8 cellular contexts compared by ENCODE assay signal in genomic region chr17:45740553-45741330, GRCh38. TPM values are rescaled to one million over a fixed set of nuclear protein-coding genes. Genes with fewer than 3 reads are reported as not detected.
A peak's percentile ranks its signal among the peaks of the same experiment; 100 is the strongest.
DNase-seq lines count a peak whose midpoint lies in the region; ATAC-seq, FAIRE-seq and TF ChIP-seq lines count a peak whose summit lies in the region.

No MANE protein-coding gene starts in this region.

- no peak overlapping the region for H3K9ac ChIP-seq in GM12878 (ENCODE audit: control insufficient read depth, insufficient read depth, low read length)

- no peak for TF ChIP-seq EP300 in GM12878 (IDR thresholded peaks at IDR 0.05; ENCODE audit: borderline replicate concordance in 1 of 2, control insufficient read depth in 1 of 2, low read depth in 2 of 2, low read length in 2 of 2)
- TF ChIP-seq EP300 in tibial nerve (IDR thresholded peaks at IDR 0.05), result no peak

- H4K20me1 ChIP-seq in GM12878 (ENCODE audit: control insufficient read depth, insufficient read depth), result no peaks in the 10 kb centered on the region

- in situ Hi-C loops in GM12878 (cut with MboI), result no loop called here

- WGBS in GM12878 (ENCODE audit: insufficient coverage, insufficient replicate concordance, low lambda C conversion rate, missing lambda C conversion rate), result 36% methylated on average over 5 of the region's 5 CpGs
- 44 to 50% methylated on average over 5 of the region's 5 CpGs for WGBS in tibial nerve, 2 donors

- POLR2A ChIA-PET in GM12878 (lab: Charles Lee), result no interaction called here

- TF ChIP-seq POLR2A in GM12878 (IDR thresholded peaks at IDR 0.05; ENCODE audit: low read depth, low read length) (no peak), tibial nerve (IDR thresholded peaks at IDR 0.05) (no peak)

- DNase-seq in AG08395 (ENCODE audit: low spot score) (peak; percentile 77), GM19238 (ENCODE audit: insufficient read length, low spot score) (peak; percentile 31), NCI-H510A treated with DMSO at 0.1 percent for 48 hours (lab: John Stamatoyannopoulos, UW) (peak; percentile 23), GM12878 (ENCODE audit: low read depth, low spot score) (no peak), kidney glomerular epithelial cell (lab: John Stamatoyannopoulos, UW) (peak; percentile 11), tibial nerve (ENCODE audit: low spot score in 2 of 2) (no peak), DMS114 treated with DMSO at 0.1 percent for 48 hours (lab: John Stamatoyannopoulos, UW; ENCODE audit: unreplicated experiment) (no peak)

- H3K4me2 ChIP-seq in GM12878 (ENCODE audit: control insufficient read depth, insufficient read depth), result no peak overlapping the region

- RAD21 ChIA-PET in GM12878 (lab: Charles Lee; ENCODE audit: unreplicated experiment), result no interaction called here

- no peaks in the 10 kb centered on the region for H3K36me3 ChIP-seq in GM12878 (ENCODE audit: control insufficient read depth in 2 of 2, insufficient read depth in 2 of 2, low read length in 1 of 2)
- H3K36me3 ChIP-seq in tibial nerve, result no peaks in the 10 kb centered on the region

- intact Hi-C loops in GM12878 (cut with micrococcal nuclease; ENCODE audit: unreplicated experiment), result loop anchor here (1.0 kb wide), 1 partner anchor 10 kb away; no protein-coding TSS in a partner anchor

- peak; percentile 76 for ATAC-seq in GM12878
- no peak for ATAC-seq in HG03469 (IDR thresholded peaks at IDR 0.05; ENCODE audit: unreplicated experiment)

- SMC1A ChIA-PET in GM12878 (lab: Charles Lee; ENCODE audit: uncharacterized antibody, unreplicated experiment), result no interaction called here

- TF ChIP-seq RAD21 in GM12878 (IDR thresholded peaks at IDR 0.05; ENCODE audit: insufficient read depth, low read depth, low read length), result no peak

- H3K9me3 ChIP-seq in GM12878 (replicated peaks; ENCODE audit: control insufficient read depth, insufficient read depth, low read length) (no peaks in the 10 kb centered on the region), tibial nerve (peaks cover 0 to 7% (median 0%) of the 10 kb centered on the region in 4 donors)

- no peaks in the 10 kb centered on the region for H3K79me2 ChIP-seq in GM12878 (ENCODE audit: control insufficient read depth, insufficient read depth, low read length)

- no peak for TF ChIP-seq CTCF in GM12878 (IDR thresholded peaks at IDR 0.05 in 2 of 3, conservative IDR thresholded peaks at IDR 0.05 in 1 of 3; ENCODE audit: control insufficient read depth in 2 of 3, extremely low read depth in 1 of 3, insufficient read depth in 1 of 3, low read depth in 3 of 3, low read length in 3 of 3)
- TF ChIP-seq CTCF in tibial nerve (IDR thresholded peaks at IDR 0.05), result no peak

- no peak overlapping the region for H3K27ac ChIP-seq in GM12878 (ENCODE audit: control insufficient read depth, insufficient read depth)
- no peak overlapping the region for H3K27ac ChIP-seq in tibial nerve

- no TSS peak for BruUV-seq in GM12878 (replicated peaks; lab: Mats Ljungman, UMichigan)

- no peak for FAIRE-seq in GM12878 (lab: Jason Lieb, UNC)

- H3K27me3 ChIP-seq in GM12878 (replicated peaks in 1 of 2; ENCODE audit: control insufficient read depth in 2 of 2, insufficient read depth in 2 of 2, low read length in 1 of 2), result no peaks in the 10 kb centered on the region
- H3K27me3 ChIP-seq in tibial nerve, result peaks cover 0 to 32% of the 10 kb centered on the region in 2 donors

- CTCF ChIA-PET in GM12878 (lab: Yijun Ruan, JAX), result no interaction called here

- no peak overlapping the region for H3K4me3 ChIP-seq in GM12878
- H3K4me3 ChIP-seq in tibial nerve, result no peak overlapping the region

- no peaks in the 10 kb centered on the region for H3K4me1 ChIP-seq in GM12878 (ENCODE audit: control insufficient read depth, insufficient read depth, low read length)
- no peaks in the 10 kb centered on the region for H3K4me1 ChIP-seq in tibial nerve

- H2AFZ ChIP-seq in GM12878 (ENCODE audit: control insufficient read depth, low read depth, low read length), result no peak overlapping the region

TF ChIP-seq in GM12878, 131 proteins besides CTCF, POLR2A, EP300 and RAD21:
- TF ChIP-seq IKZF1 (conservative IDR thresholded peaks at IDR 0.05) (no peak), EGR1 (IDR thresholded peaks at IDR 0.05; ENCODE audit: borderline replicate concordance in 1 of 2, low read depth in 2 of 2, low read length in 2 of 2) (no peak), SREBF2 (IDR thresholded peaks at IDR 0.05; ENCODE audit: low read length) (no peak), CHD1 (IDR thresholded peaks at IDR 0.05; ENCODE audit: low read depth, low read length) (no peak), RBBP5 (conservative IDR thresholded peaks at IDR 0.05) (no peak), WRNIP1 (IDR thresholded peaks at IDR 0.05; ENCODE audit: borderline replicate concordance, low read depth, low read length) (no peak), SUPT20H (IDR thresholded peaks at IDR 0.05; ENCODE audit: borderline replicate concordance, control insufficient read depth, low read depth, low read length) (no peak), POLR2AphosphoS2 (IDR thresholded peaks at IDR 0.05; ENCODE audit: low read depth, low read length) (no peak), ATF3 (IDR thresholded peaks at IDR 0.05; ENCODE audit: borderline replicate concordance, extremely low read depth, low read depth, low read length) (no peak), ZNF217 (IDR thresholded peaks at IDR 0.05) (no peak), FOXM1 (IDR thresholded peaks at IDR 0.05; ENCODE audit: low read depth, low read length) (no peak), SMARCA5 (IDR thresholded peaks at IDR 0.05) (no peak), ZNF687 (IDR thresholded peaks at IDR 0.05) (no peak)

RNA-seq across cellular contexts. Expression of gene CRHR1, which starts 43.4 kb away (rescaled TPM):
- total RNA-seq in GM12878 (2013; cell fraction: nucleolus; rRNA removed), result not detected in 2 replicates
- total RNA-seq in GM12878 (2014; rRNA removed), result not detected in 2 replicates
- not detected in 2 replicates for total RNA-seq in GM12878 (2014; rRNA removed; fragmentation: Illumina TruSeq; extraction: Trizol)
- 0.08 TPM in 1 of 2 replicates, not detected in the other for total RNA-seq in GM12878 (2021)
- not detected for polyA plus RNA-seq in GM12878 (2011; ENCODE audit: low read depth)
- not detected in 2 replicates for polyA plus RNA-seq in GM12878 (2011; rRNA removed)
- polyA plus RNA-seq in GM12878 (2011; cell fraction: cytosol; rRNA removed), result 0.07 TPM in 1 of 2 replicates, not detected in the other
- not detected in 2 replicates for polyA plus RNA-seq in GM12878 (2011; cell fraction: nucleus; rRNA removed)
- polyA plus RNA-seq in GM12878 (2012), result 0.12 TPM in 1 of 2 replicates, not detected in the other
- polyA plus RNA-seq in GM12878 (2014; fragmentation: Illumina TruSeq; extraction: Trizol), result not detected in 2 replicates
- polyA plus RNA-seq in GM12878 (2014; fragmentation: Nextera tagmentation; extraction: Ambion mirVana), result not detected
- not detected in 2 replicates for polyA plus RNA-seq in GM12878 (2014; rRNA removed)
- polyA plus RNA-seq in GM12878 (2016; fragmentation: Nextera tagmentation; extraction: Ambion mirVana), result not detected
- polyA minus RNA-seq in GM12878 (2011; rRNA and poly(A)+ RNA removed), result not detected in 2 replicates
- polyA minus RNA-seq in GM12878 (2011; cell fraction: cytosol; rRNA and poly(A)+ RNA removed), result not detected in 2 replicates
- polyA minus RNA-seq in GM12878 (2011; cell fraction: nucleus; rRNA and poly(A)+ RNA removed), result not detected in 2 replicates
- total RNA-seq in tibial nerve, result not detected

Comparison
In these comparisons a context has a peak if more than half of its experiments do, and no peak if none do; other contexts are left out.
1. DNase-seq: peak in AG08395 (single experiment), GM19238 (single experiment), NCI-H510A treated with DMSO at 0.1 percent for 48 hours (single experiment) and kidney glomerular epithelial cell (single experiment); none in GM12878 (single experiment), tibial nerve (0 of 2) and DMS114 treated with DMSO at 0.1 percent for 48 hours (single experiment).